In genomic region chr21:34836103-34836932, GRCh38 we compare ENCODE assay signal across 8 cellular contexts.
DNase-seq lines count a peak whose midpoint lies in the region; ATAC-seq lines count a peak whose summit lies in the region.

No MANE protein-coding gene starts in this region.

- H3K4me3 Mint-ChIP-seq in activated naive CD8-positive, alpha-beta T cell treated with anti-CD3 and anti-CD28 coated beads, Interleukin-2, amount 50 U/mL, for 24 hours: no peak overlapping the region
- no peak overlapping the region for H3K4me3 Mint-ChIP-seq in stimulated activated effector memory CD8-positive, alpha-beta T cell treated with anti-CD3 and anti-CD28 coated beads, Interleukin-12 subunit alpha, Interleukin-12 subunit beta, amount 100 ng/mL, for 72 hours

- peak; percentile 76 for ATAC-seq in activated naive CD8-positive, alpha-beta T cell treated with anti-CD3 and anti-CD28 coated beads, Interleukin-2, amount 50 U/mL, for 24 hours
- peak; percentile 71 for ATAC-seq in left lobe of liver
- ATAC-seq in stimulated activated effector memory CD8-positive, alpha-beta T cell treated with anti-CD3 and anti-CD28 coated beads, Interleukin-12 subunit alpha, Interleukin-12 subunit beta, amount 100 ng/mL, for 72 hours: peak; percentile 94
- no peak for ATAC-seq in GM18519 (IDR thresholded peaks at IDR 0.05; ENCODE audit: low FRiP score, unreplicated experiment)

- in situ Hi-C loops in ACHN (cut with HindIII; ENCODE audit: low pct_ligation_motif_present, low pct_unique_long_range_greater_than_20kb, low sequenced_read_pairs): no loop called here
- in situ Hi-C loops in KBM-7 (cut with MboI; ENCODE audit: low pct_unique_long_range_greater_than_20kb, low sequenced_read_pairs): no loop called here

- H3K36me3 Mint-ChIP-seq in activated naive CD8-positive, alpha-beta T cell treated with anti-CD3 and anti-CD28 coated beads, Interleukin-2, amount 50 U/mL, for 24 hours (ENCODE audit: low read depth): peaks cover 54% of the 10 kb centered on the region
- peaks cover 100% of the 10 kb centered on the region for H3K36me3 Mint-ChIP-seq in stimulated activated effector memory CD8-positive, alpha-beta T cell treated with anti-CD3 and anti-CD28 coated beads, Interleukin-12 subunit alpha, Interleukin-12 subunit beta, amount 100 ng/mL, for 72 hours

- DNase-seq in ACHN: peak; percentile 84
- peak; percentile 35 for DNase-seq in KBM-7
- peak; percentile 42 for DNase-seq in activated naive CD8-positive, alpha-beta T cell treated with anti-CD3 and anti-CD28 coated beads, Interleukin-2, amount 50 U/mL, for 24 hours
- DNase-seq in left lobe of liver (ENCODE audit: low spot score): peak; percentile 88
- DNase-seq in stimulated activated effector memory CD8-positive, alpha-beta T cell treated with anti-CD3 and anti-CD28 coated beads, Interleukin-12 subunit alpha, Interleukin-12 subunit beta, amount 100 ng/mL, for 72 hours (ENCODE audit: low spot score in 2 of 2): no peak
- no peak for DNase-seq in HuH-7.5 (ENCODE audit: low spot score)
- no peak for DNase-seq in NCI-H1436 (lab: John Stamatoyannopoulos, UW)

- H3K9me3 Mint-ChIP-seq in activated naive CD8-positive, alpha-beta T cell treated with anti-CD3 and anti-CD28 coated beads, Interleukin-2, amount 50 U/mL, for 24 hours: no peaks in the 10 kb centered on the region
- H3K9me3 Mint-ChIP-seq in stimulated activated effector memory CD8-positive, alpha-beta T cell treated with anti-CD3 and anti-CD28 coated beads, Interleukin-12 subunit alpha, Interleukin-12 subunit beta, amount 100 ng/mL, for 72 hours: no peaks in the 10 kb centered on the region

- H3K27me3 Mint-ChIP-seq in activated naive CD8-positive, alpha-beta T cell treated with anti-CD3 and anti-CD28 coated beads, Interleukin-2, amount 50 U/mL, for 24 hours: no peaks in the 10 kb centered on the region

- H3K4me1 Mint-ChIP-seq in activated naive CD8-positive, alpha-beta T cell treated with anti-CD3 and anti-CD28 coated beads, Interleukin-2, amount 50 U/mL, for 24 hours: peaks cover 49% of the 10 kb centered on the region
- H3K4me1 Mint-ChIP-seq in stimulated activated effector memory CD8-positive, alpha-beta T cell treated with anti-CD3 and anti-CD28 coated beads, Interleukin-12 subunit alpha, Interleukin-12 subunit beta, amount 100 ng/mL, for 72 hours: peaks cover 58% of the 10 kb centered on the region

- H3K27ac Mint-ChIP-seq in activated naive CD8-positive, alpha-beta T cell treated with anti-CD3 and anti-CD28 coated beads, Interleukin-2, amount 50 U/mL, for 24 hours: no peak overlapping the region
- H3K27ac Mint-ChIP-seq in stimulated activated effector memory CD8-positive, alpha-beta T cell treated with anti-CD3 and anti-CD28 coated beads, Interleukin-12 subunit alpha, Interleukin-12 subunit beta, amount 100 ng/mL, for 72 hours: peak overlapping the region; percentile 82

Comparison
In these comparisons a context has a peak if more than half of its experiments do, and no peak if none do; other contexts are left out.
1. DNase-seq: peak in ACHN (single experiment), KBM-7 (single experiment), activated naive CD8-positive, alpha-beta T cell treated with anti-CD3 and anti-CD28 coated beads, Interleukin-2, amount 50 U/mL, for 24 hours (single experiment) and left lobe of liver (single experiment); none in stimulated activated effector memory CD8-positive, alpha-beta T cell treated with anti-CD3 and anti-CD28 coated beads, Interleukin-12 subunit alpha, Interleukin-12 subunit beta, amount 100 ng/mL, for 72 hours (0 of 2), HuH-7.5 (single experiment) and NCI-H1436 (single experiment).